8 cellular contexts compared by ENCODE assay signal in genomic region chr3:184185461-184186183, GRCh38. TPM values are rescaled to one million over a fixed set of nuclear protein-coding genes. Genes with fewer than 3 reads are reported as not detected.
DNase-seq lines count a peak whose midpoint lies in the region; ATAC-seq and TF ChIP-seq lines count a peak whose summit lies in the region.

No MANE protein-coding gene starts in this region.

- H3K9me3 ChIP-seq in heart right ventricle (no peaks in the 10 kb centered on the region), upper lobe of left lung (no peaks in the 10 kb centered on the region)

- in situ Hi-C loops in GM13976 (cut with MboI; ENCODE audit: low sequenced_read_pairs, unreplicated experiment): no loop called here

- 1 to 2% methylated on average over 55 of the region's 55 CpGs for WGBS in heart right ventricle, 2 donors
- 5 to 11% methylated on average over 24 to 38 of the region's 55 CpGs for WGBS in upper lobe of left lung, 2 donors

- H3K4me3 ChIP-seq in heart right ventricle (peak overlapping the region; percentile 72 to 99 (median 92)), upper lobe of left lung (peak overlapping the region; percentile 68 to 95 (median 78))

- intact Hi-C loops in heart right ventricle (cut with DNase I): loop anchor here in 6 of 10 donors (2.0 to 10.0 kb wide), 11 partner anchors 38 to 168 kb away; partner anchors contain the start of genes ALG3 (in 6 of the 6), EEF1AKMT4 (in 6 of the 6), EIF2B5 (in 2 of the 6) and ABCC5 (in 1 of the 6)
- intact Hi-C loops in posterior cingulate gyrus (cut with DNase I): loop anchor here (1.0 to 5.0 kb wide), 5 partner anchors 11 to 112 kb away; partner anchors contain the start of genes ALG3, AP2M1, EEF1AKMT4 and EIF2B5

- H3K27me3 ChIP-seq in heart right ventricle: no peaks in the 10 kb centered on the region
- no peaks in the 10 kb centered on the region for H3K27me3 ChIP-seq in upper lobe of left lung

- H3K36me3 ChIP-seq in heart right ventricle (peaks cover 14 to 80% (median 54%) of the 10 kb centered on the region in 9 donors), upper lobe of left lung (peaks cover 43 to 71% (median 63%) of the 10 kb centered on the region in 4 donors)

- H3K27ac ChIP-seq in heart right ventricle: peak overlapping the region; percentile 68 to 96 (median 92)
- peak overlapping the region; percentile 83 to 91 (median 86) for H3K27ac ChIP-seq in upper lobe of left lung

- TF ChIP-seq CTCF in GM13976 (IDR thresholded peaks at IDR 0.05; ENCODE audit: borderline replicate concordance, control extremely low read depth, extremely low read depth, insufficient read depth, missing control alignments) (no peak), heart right ventricle (IDR thresholded peaks at IDR 0.05) (no peak), upper lobe of left lung (IDR thresholded peaks at IDR 0.05) (peak in 1 of 6 experiments; percentile 33)

- peak; percentile 91 for ATAC-seq in HG02852 (IDR thresholded peaks at IDR 0.05; ENCODE audit: unreplicated experiment)
- peak; percentile 96 to 99 (median 98) for ATAC-seq in heart right ventricle
- ATAC-seq in upper lobe of left lung (ENCODE audit: low FRiP score in 2 of 2): peak; percentile 98

- peak; percentile 99 for DNase-seq in GM13976 (ENCODE audit: low spot score)
- peak; percentile 97 for DNase-seq in NCI-H1436 treated with DMSO at 0.1 percent for 48 hours (lab: John Stamatoyannopoulos, UW)
- DNase-seq in T follicular helper cell (ENCODE audit: low read depth): peak; percentile 99
- DNase-seq in amniotic epithelial cell (ENCODE audit: low read depth): peak; percentile 98
- DNase-seq in heart right ventricle: peak; percentile 99 to 100
- peak; percentile 96 to 100 (median 98) for DNase-seq in posterior cingulate gyrus
- DNase-seq in upper lobe of left lung: peak; percentile 99 to 100

- no peak for TF ChIP-seq POLR2A in upper lobe of left lung (IDR thresholded peaks at IDR 0.05)

- H3K4me1 ChIP-seq in heart right ventricle (peaks cover 11 to 35% (median 30%) of the 10 kb centered on the region in 9 donors), upper lobe of left lung (peaks cover 16 to 28% (median 20%) of the 10 kb centered on the region in 4 donors)

- peak in 1 of 4 donors; percentile 38 for TF ChIP-seq EP300 in upper lobe of left lung (IDR thresholded peaks at IDR 0.05)

RNA-seq across cellular contexts. Expression of gene ABCF3, which starts 0.4 kb away (rescaled TPM):
- total RNA-seq in heart right ventricle (10 to 100 TPM; 60.1 to 90.7 (median 68.3) TPM), upper lobe of left lung (100 to 1,000 TPM in 1 of 6 donors, 10 to 100 TPM in 5; 52.6 to 184 (median 73.1) TPM)
- polyA plus RNA-seq in heart right ventricle: 10 to 100 TPM; 78.0 to 87.9 TPM

RNA-seq across cellular contexts. Expression of gene AP2M1, which starts 11.0 kb away (rescaled TPM):
- total RNA-seq in heart right ventricle (100 to 1,000 TPM; 263 to 371 (median 321) TPM), upper lobe of left lung (100 to 1,000 TPM; 132 to 280 (median 198) TPM)
- 100 to 1,000 TPM; 187 to 390 TPM for polyA plus RNA-seq in heart right ventricle

RNA-seq across cellular contexts. Expression of gene DVL3, which starts 30.4 kb away (rescaled TPM):
- total RNA-seq in heart right ventricle (10 to 100 TPM; 52.6 to 81.7 (median 68.6) TPM), upper lobe of left lung (100 to 1,000 TPM in 1 of 6 donors, 10 to 100 TPM in 5; 36.5 to 106 (median 62.8) TPM)
- 10 to 100 TPM; 37.5 to 42.0 TPM for polyA plus RNA-seq in heart right ventricle

RNA-seq across cellular contexts. Expression of gene VWA5B2, which starts 43.8 kb away (rescaled TPM):
- total RNA-seq in heart right ventricle (under 1 TPM in 1 of 10 donors, not detected in 9; 0.09 TPM), upper lobe of left lung (1 to 10 TPM in 2 of 6 donors, under 1 TPM in 3, not detected in 1; 0.17 to 1.2 (median 0.51) TPM)
- under 1 TPM in 1 of 2 donors, not detected in 1; 0.03 TPM for polyA plus RNA-seq in heart right ventricle

RNA-seq across cellular contexts. Expression of gene EIF2B5, which starts 50.5 kb away (rescaled TPM):
- total RNA-seq in heart right ventricle (10 to 100 TPM; 26.8 to 37.3 (median 31.6) TPM), upper lobe of left lung (10 to 100 TPM; 31.4 to 37.6 (median 34.2) TPM)
- polyA plus RNA-seq in heart right ventricle: 10 to 100 TPM; 30.6 to 44.6 TPM

Comparison
In these comparisons a context has a peak if more than half of its experiments do, and no peak if none do; other contexts are left out.
1. Peak in every context shown above with its lines: DNase-seq, ATAC-seq, H3K4me3 ChIP-seq and H3K27ac ChIP-seq.